ENCODE assay signal across 10 cellular contexts in genomic region chr4:173074501-173074946, GRCh38.
DNase-seq lines count a peak whose midpoint lies in the region; ATAC-seq lines count a peak whose summit lies in the region.
"Had no signal": no experiment of that assay in that cellular context is flagged by ENCODE, and none has a peak within 500 bp of the region (broad histone marks: within the 10 kb centered on the region; RNA-seq: fewer than 3 reads in every experiment).

No MANE protein-coding gene starts in this region.

- DNase-seq in Right ventricle myocardium inferior (ENCODE audit: missing footprints) (peak; percentile 52), right cardiac atrium (no peak), RPMI8226 (peak; percentile 31), glomerular visceral epithelial cell (ENCODE audit: extremely low spot score) (peak; percentile 94), GM19238 (ENCODE audit: insufficient read length, low spot score) (no peak)
- no peak for DNase-seq in CD4-positive, alpha-beta memory T cell
- DNase-seq: CD4-positive, CD25-positive, alpha-beta regulatory T cell; foreskin melanocyte had no signal

- H3K4me1 Mint-ChIP-seq in CD4-positive, alpha-beta memory T cell, result no peaks in the 10 kb centered on the region
- H3K4me1 Mint-ChIP-seq: CD4-positive, CD25-positive, alpha-beta regulatory T cell had no signal

- no peaks in the 10 kb centered on the region for H3K36me3 ChIP-seq in CD4-positive, alpha-beta memory T cell (ENCODE audit: insufficient read depth, low read length)

- no peak overlapping the region for H3K4me3 ChIP-seq in right cardiac atrium (ENCODE audit: low read length)
- no peak overlapping the region for H3K4me3 ChIP-seq in CD4-positive, alpha-beta memory T cell (ENCODE audit: low read length in 2 of 2)

- no peaks in the 10 kb centered on the region for H3K9me3 ChIP-seq in right cardiac atrium (ENCODE audit: control insufficient read depth, low read length)
- H3K9me3 ChIP-seq in CD4-positive, alpha-beta memory T cell (ENCODE audit: control insufficient read depth in 1 of 2, low read length in 2 of 2), result peaks cover 0 to 6% of the 10 kb centered on the region in 2 donors

- WGBS in right cardiac atrium, result 66% methylated on average over 3 of the region's 3 CpGs

- intact Hi-C loops in Right ventricle myocardium inferior (cut with DNase I) (no loop called here), right cardiac atrium (cut with DNase I) (no loop called here)
- intact Hi-C loops in CD4-positive, alpha-beta memory T cell (cut with micrococcal nuclease), result no loop called here

- peaks cover 2 to 31% (median 19%) of the 10 kb centered on the region in 8 donors for H3K9me3 Mint-ChIP-seq in CD4-positive, alpha-beta memory T cell

- H3K27me3 ChIP-seq in right cardiac atrium (ENCODE audit: control insufficient read depth, insufficient read depth), result peaks cover 2% of the 10 kb centered on the region
- no peaks in the 10 kb centered on the region for H3K27me3 ChIP-seq in CD4-positive, alpha-beta memory T cell (ENCODE audit: insufficient read depth, low read length)

- ATAC-seq in Right ventricle myocardium inferior (no peak), right cardiac atrium (no peak), GM18870 (IDR thresholded peaks at IDR 0.05; ENCODE audit: unreplicated experiment) (no peak)
- ATAC-seq in activated CD4-positive, CD25-positive, alpha-beta regulatory T cell treated with anti-CD3 and anti-CD28 coated beads, Interleukin-2, amount 50 U/mL, for 24 hours, result no peak

- H3K4me1 ChIP-seq in right cardiac atrium (ENCODE audit: control insufficient read depth, insufficient read depth, low read length), result no peaks in the 10 kb centered on the region
- H3K4me1 ChIP-seq in CD4-positive, alpha-beta memory T cell (ENCODE audit: insufficient read depth, low read length), result no peaks in the 10 kb centered on the region

- H3K27ac ChIP-seq in right cardiac atrium (ENCODE audit: low read length), result no peak overlapping the region
- H3K27ac ChIP-seq in CD4-positive, alpha-beta memory T cell (ENCODE audit: low read depth, low read length), result no peak overlapping the region

- H3K27ac Mint-ChIP-seq in CD4-positive, alpha-beta memory T cell, result no peak overlapping the region

- CTCF ChIA-PET in CD4-positive, alpha-beta memory T cell (lab: Charles Lee; ENCODE audit: partially characterized antibody), result no interaction called here

- POLR2A ChIA-PET in CD4-positive, alpha-beta memory T cell (lab: Charles Lee; ENCODE audit: partially characterized antibody), result no interaction called here

- H3K4me3 Mint-ChIP-seq in CD4-positive, alpha-beta memory T cell, result no peak overlapping the region
- H3K4me3 Mint-ChIP-seq: CD4-positive, CD25-positive, alpha-beta regulatory T cell had no signal

- peaks cover 8 to 12% of the 10 kb centered on the region in 2 donors for H3K27me3 Mint-ChIP-seq in CD4-positive, alpha-beta memory T cell
- H3K27me3 Mint-ChIP-seq: CD4-positive, CD25-positive, alpha-beta regulatory T cell had no signal

- H3K36me3 Mint-ChIP-seq in CD4-positive, alpha-beta memory T cell, result peaks cover 0 to 6% of the 10 kb centered on the region in 2 donors
- H3K36me3 Mint-ChIP-seq: CD4-positive, CD25-positive, alpha-beta regulatory T cell had no signal

Comparison
In these comparisons a context has a peak if more than half of its experiments do, and no peak if none do; other contexts are left out.
1. DNase-seq: peak in Right ventricle myocardium inferior (single experiment), RPMI8226 (single experiment) and glomerular visceral epithelial cell (single experiment); none in right cardiac atrium (0 of 3), GM19238 (single experiment) and CD4-positive, alpha-beta memory T cell (0 of 5).